8 cellular contexts compared by ENCODE assay signal in the genomic region with DNA sequence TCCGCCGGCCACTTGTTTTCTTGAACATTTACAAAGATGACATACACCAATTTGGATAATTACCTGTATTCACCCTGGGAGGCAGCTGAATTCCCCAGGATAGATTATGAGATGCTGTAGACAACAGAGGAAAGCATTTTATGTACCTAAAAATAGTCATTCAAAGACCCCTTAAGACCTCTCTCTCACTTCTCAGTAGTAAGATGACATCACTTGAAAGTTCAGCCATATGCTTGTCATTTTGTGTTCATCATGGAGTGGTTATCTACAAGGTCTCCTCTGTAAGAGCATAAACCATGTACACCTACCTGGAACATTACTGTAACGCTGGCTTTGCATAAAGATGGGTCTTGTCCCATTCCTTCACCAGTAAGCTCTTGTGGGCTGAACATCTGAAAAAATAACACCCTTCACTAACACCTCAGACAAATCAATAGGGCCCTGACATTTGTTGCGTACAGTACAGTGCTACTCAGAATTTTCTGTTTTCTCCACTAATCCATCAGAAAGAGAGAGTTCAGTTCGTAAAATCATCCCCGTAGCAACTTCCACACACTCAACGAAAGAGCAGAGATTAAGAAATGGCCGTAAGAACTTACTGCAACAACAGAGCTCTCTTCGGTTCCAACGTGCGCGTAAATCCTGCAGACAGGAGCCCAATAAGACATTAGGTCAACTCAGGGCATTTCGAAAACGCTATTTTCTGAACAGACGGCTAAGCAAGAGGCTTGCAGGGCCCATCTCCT. TPM values are rescaled to one million over a fixed set of nuclear protein-coding genes. Genes with fewer than 3 reads are reported as not detected.
DNase-seq lines count a peak whose midpoint lies in the region; ATAC-seq, FAIRE-seq and TF ChIP-seq lines count a peak whose summit lies in the region.

No MANE protein-coding gene starts in this region.

- no peak for TF ChIP-seq CTCF in RWPE2 (IDR thresholded peaks at IDR 0.05; ENCODE audit: poor library complexity, severe bottlenecking)
- TF ChIP-seq CTCF in fibroblast of lung (conservative IDR thresholded peaks at IDR 0.05 in 1 of 2, IDR thresholded peaks at IDR 0.05 in 1 of 2; ENCODE audit: low read depth in 1 of 2, low read length in 2 of 2) = no peak
- TF ChIP-seq CTCF in sigmoid colon (IDR thresholded peaks at IDR 0.05) = no peak

- peak overlapping the region; percentile 70 for H3K9ac ChIP-seq in fibroblast of lung (ENCODE audit: insufficient read depth, low read length)

- H3K36me3 ChIP-seq in RWPE2 (ENCODE audit: low read depth) (peaks cover 54% of the 10 kb centered on the region), fibroblast of lung (ENCODE audit: control insufficient read depth, insufficient read depth, low read length) (peaks cover 12% of the 10 kb centered on the region), sigmoid colon (peaks cover 7 to 41% (median 25%) of the 10 kb centered on the region in 4 donors)

- DNase-seq in RWPE2 (ENCODE audit: low spot score) (no peak), fibroblast of lung (ENCODE audit: low read depth in 2 of 2) (no peak), sigmoid colon (no peak), GF-D8 (lab: John Stamatoyannopoulos, UW) (no peak), GM12892 (ENCODE audit: insufficient read length) (no peak), COLO668 (lab: John Stamatoyannopoulos, UW; ENCODE audit: unreplicated experiment) (no peak), foreskin melanocyte (no peak)

- H3K4me3 ChIP-seq in RWPE2 (ENCODE audit: severe bottlenecking) (peak overlapping the region; percentile 87), fibroblast of lung (replicated peaks in 1 of 4; ENCODE audit: control extremely low read depth in 1 of 4, insufficient read depth in 1 of 4, low read depth in 3 of 4, low read length in 4 of 4) (peak overlapping the region; percentile 64 to 97 (median 86)), sigmoid colon (peak overlapping the region; percentile 59 to 87 (median 70))

- 1% methylated on average over 15 of the region's 15 CpGs for WGBS in sigmoid colon, 2 donors

- H3K9me3 ChIP-seq in RWPE2 (ENCODE audit: severe bottlenecking) = no peaks in the 10 kb centered on the region
- H3K9me3 ChIP-seq in fibroblast of lung (ENCODE audit: control insufficient read depth, insufficient read depth, low read depth, low read length) = no peaks in the 10 kb centered on the region
- H3K9me3 ChIP-seq in sigmoid colon = no peaks in the 10 kb centered on the region

- intact Hi-C loops in sigmoid colon (cut with DNase I) = no loop called here

- H4K20me1 ChIP-seq in fibroblast of lung (ENCODE audit: control insufficient read depth, extremely low read depth, insufficient read depth, low read length) = no peaks in the 10 kb centered on the region

- no peaks in the 10 kb centered on the region for H3K27me3 ChIP-seq in RWPE2 (ENCODE audit: insufficient read depth, poor library complexity, severe bottlenecking)
- H3K27me3 ChIP-seq in fibroblast of lung (ENCODE audit: control insufficient read depth, insufficient read depth, low read length) = no peaks in the 10 kb centered on the region
- H3K27me3 ChIP-seq in sigmoid colon = no peaks in the 10 kb centered on the region

- H3K79me2 ChIP-seq in fibroblast of lung (ENCODE audit: control insufficient read depth, insufficient read depth, low read length) = peaks cover 34% of the 10 kb centered on the region

- H2AFZ ChIP-seq in fibroblast of lung (ENCODE audit: low read length) = no peak overlapping the region

- peak overlapping the region; percentile 99 for H3K4me2 ChIP-seq in fibroblast of lung (ENCODE audit: extremely low read depth, insufficient read depth, low read length)

- no peak for TF ChIP-seq EP300 in sigmoid colon (IDR thresholded peaks at IDR 0.05)

- H3K4me1 ChIP-seq in RWPE2 (ENCODE audit: insufficient read depth, poor library complexity, severe bottlenecking) = peaks cover 31% of the 10 kb centered on the region
- peaks cover 12% of the 10 kb centered on the region for H3K4me1 ChIP-seq in fibroblast of lung (ENCODE audit: control insufficient read depth, extremely low read depth, insufficient read depth, low read length)
- H3K4me1 ChIP-seq in sigmoid colon = peaks cover 0 to 35% (median 25%) of the 10 kb centered on the region in 4 donors

- peak overlapping the region; percentile 84 for H3K27ac ChIP-seq in RWPE2 (ENCODE audit: poor library complexity, severe bottlenecking)
- peak overlapping the region; percentile 78 for H3K27ac ChIP-seq in fibroblast of lung (ENCODE audit: insufficient read depth, low read length)
- H3K27ac ChIP-seq in sigmoid colon = peak overlapping the region; percentile 79 to 93 (median 84)

- no peak for ATAC-seq in RWPE2 (ENCODE audit: low read depth)

- TF ChIP-seq POLR2A in GM18526 (IDR thresholded peaks at IDR 0.05; ENCODE audit: extremely low read depth, insufficient read length) (peak; percentile 6), sigmoid colon (IDR thresholded peaks at IDR 0.05) (no peak), GM12892 (IDR thresholded peaks at IDR 0.05; ENCODE audit: low read depth, low read length) (no peak)

- FAIRE-seq in GM12892 (lab: Jason Lieb, UNC) = no peak

RNA-seq across cellular contexts. Expression of gene WDR74, which starts 15.6 kb away (rescaled TPM):
- total RNA-seq in fibroblast of lung (85.3 and 86.9 TPM in 2 replicates), sigmoid colon (10 to 100 TPM; 22.8 to 39.7 (median 34.7) TPM)
- polyA plus RNA-seq in fibroblast of lung (14.8 and 24.0 TPM in 2 replicates), sigmoid colon (10 to 100 TPM; 11.6 to 47.6 (median 24.0) TPM)
- polyA plus RNA-seq in fibroblast of lung (2012) = 22.8 and 36.2 TPM in 2 replicates
- 31.6 and 48.3 TPM in 2 replicates for polyA minus RNA-seq in fibroblast of lung (ENCODE audit: low replicate concordance)
- polyA plus RNA-seq in GM12892 (2012; ENCODE audit: missing spikeins) = 51.3 TPM

RNA-seq across cellular contexts. Expression of gene TEX54, which starts 22.4 kb away (rescaled TPM):
- total RNA-seq in fibroblast of lung = not detected in 2 replicates
- not detected in 2 replicates for polyA plus RNA-seq in fibroblast of lung
- polyA plus RNA-seq in fibroblast of lung (2012) = 0.35 TPM in 1 of 2 replicates, not detected in the other
- not detected in 2 replicates for polyA minus RNA-seq in fibroblast of lung (ENCODE audit: low replicate concordance)
- 1 to 10 TPM in 1 of 4 donors, not detected in 3; 2.1 TPM for total RNA-seq in sigmoid colon
- not detected for polyA plus RNA-seq in sigmoid colon
- not detected for polyA plus RNA-seq in GM12892 (2012; ENCODE audit: missing spikeins)

RNA-seq across cellular contexts. Expression of gene STX5, which starts 23.1 kb away (rescaled TPM):
- total RNA-seq in fibroblast of lung = 40.3 and 44.9 TPM in 2 replicates
- 48.7 and 48.9 TPM in 2 replicates for polyA plus RNA-seq in fibroblast of lung
- polyA plus RNA-seq in fibroblast of lung (2012) = 43.4 and 45.8 TPM in 2 replicates
- polyA minus RNA-seq in fibroblast of lung (ENCODE audit: low replicate concordance) = 39.7 and 53.2 TPM in 2 replicates
- total RNA-seq in sigmoid colon = 10 to 100 TPM; 27.1 to 37.8 (median 31.2) TPM
- polyA plus RNA-seq in sigmoid colon = 10 to 100 TPM; 27.8 to 31.2 (median 28.9) TPM
- polyA plus RNA-seq in GM12892 (2012; ENCODE audit: missing spikeins) = 23.9 TPM

RNA-seq across cellular contexts. Expression of gene SLC3A2, which starts 25.7 kb away (rescaled TPM):
- total RNA-seq in fibroblast of lung (344 and 441 TPM in 2 replicates), sigmoid colon (10 to 100 TPM; 44.0 to 70.4 (median 50.4) TPM)
- polyA plus RNA-seq in fibroblast of lung (91.2 and 132 TPM in 2 replicates), sigmoid colon (100 to 1,000 TPM in 1 of 3 donors, 10 to 100 TPM in 2; 16.8 to 128 (median 39.1) TPM)
- 76.2 and 115 TPM in 2 replicates for polyA plus RNA-seq in fibroblast of lung (2012)
- polyA minus RNA-seq in fibroblast of lung (ENCODE audit: low replicate concordance) = 118 and 198 TPM in 2 replicates
- 90.4 TPM for polyA plus RNA-seq in GM12892 (2012; ENCODE audit: missing spikeins)

RNA-seq across cellular contexts. Expression of gene NXF1, which starts 49.8 kb away (rescaled TPM):
- total RNA-seq in fibroblast of lung = 14.9 and 17.2 TPM in 2 replicates
- polyA plus RNA-seq in fibroblast of lung = 27.8 and 43.7 TPM in 2 replicates
- polyA plus RNA-seq in fibroblast of lung (2012) = 32.3 and 43.7 TPM in 2 replicates
- polyA minus RNA-seq in fibroblast of lung (ENCODE audit: low replicate concordance) = 104 and 111 TPM in 2 replicates
- 10 to 100 TPM; 33.2 to 68.1 (median 43.0) TPM for total RNA-seq in sigmoid colon
- polyA plus RNA-seq in sigmoid colon = 10 to 100 TPM; 20.3 to 63.3 (median 22.8) TPM
- 51.3 TPM for polyA plus RNA-seq in GM12892 (2012; ENCODE audit: missing spikeins)
